ENCODE assay signal across 19 cellular contexts in the genomic region with DNA sequence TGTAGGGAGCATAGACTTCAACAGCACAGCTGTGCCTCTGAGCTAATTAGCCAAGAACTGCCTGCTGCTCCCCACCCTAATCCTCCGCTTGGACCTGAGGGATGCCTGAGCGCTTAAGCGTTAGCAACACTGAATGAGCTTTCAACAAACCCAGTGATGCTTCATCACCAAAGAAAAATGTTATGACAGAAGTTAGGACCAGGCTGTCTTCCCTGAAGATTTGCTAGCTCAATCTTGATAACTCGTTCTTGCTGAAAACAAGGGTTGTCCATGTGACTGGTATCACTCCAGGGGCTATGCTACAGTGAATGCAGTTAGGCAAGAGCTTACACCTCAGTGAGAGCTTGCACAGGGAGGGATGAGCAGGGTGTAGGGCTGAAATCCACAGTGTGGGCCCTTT.
DNase-seq lines count a peak whose midpoint lies in the region; ATAC-seq and TF ChIP-seq lines count a peak whose summit lies in the region.
"Had no signal": no experiment of that assay in that cellular context is flagged by ENCODE, and none has a peak within 500 bp of the region (broad histone marks: within the 10 kb centered on the region; RNA-seq: fewer than 3 reads in every experiment).

No MANE protein-coding gene starts in this region.

- H3K27me3 Mint-ChIP-seq in stimulated activated naive B cell treated with anti-CD40 and anti-IgM and Interleukin-4, amounts not matched to agents 10 μg/mL and 1 μg/mL and 100 μg/mL, for 72 hours, result peaks cover 8 to 16% of the 10 kb centered on the region in 2 donors

- no peaks in the 10 kb centered on the region for H3K4me1 Mint-ChIP-seq in stimulated activated naive B cell treated with anti-CD40 and anti-IgM and Interleukin-4, amounts not matched to agents 10 μg/mL and 1 μg/mL and 100 μg/mL, for 72 hours
- H3K4me1 Mint-ChIP-seq: naive thymus-derived CD8-positive, alpha-beta T cell had no signal

- H3K4me1 ChIP-seq in esophagus muscularis mucosa, result no peaks in the 10 kb centered on the region
- H3K4me1 ChIP-seq: tibial artery had no signal

- H3K4me3 Mint-ChIP-seq in stimulated activated naive B cell treated with anti-CD40 and anti-IgM and Interleukin-4, amounts not matched to agents 10 μg/mL and 1 μg/mL and 100 μg/mL, for 72 hours, result no peak overlapping the region
- H3K4me3 Mint-ChIP-seq: activated T-cell treated with anti-CD3 and anti-CD28 coated beads, Interleukin-2, amount 50 U/mL, for 72 hours; naive thymus-derived CD8-positive, alpha-beta T cell had no signal

- H4K20me1 ChIP-seq in neural cell (ENCODE audit: insufficient read depth), result no peaks in the 10 kb centered on the region

- intact Hi-C loops in esophagus muscularis mucosa (cut with DNase I), result no loop called here

- no peaks in the 10 kb centered on the region for H3K79me2 ChIP-seq in neural cell (replicated peaks; ENCODE audit: insufficient read depth, low read length)

- no peaks in the 10 kb centered on the region for H3F3A ChIP-seq in neural cell (ENCODE audit: insufficient read depth, low read length, poor library complexity, severe bottlenecking)

- H3K36me3 Mint-ChIP-seq in stimulated activated naive B cell treated with anti-CD40 and anti-IgM and Interleukin-4, amounts not matched to agents 10 μg/mL and 1 μg/mL and 100 μg/mL, for 72 hours, result no peaks in the 10 kb centered on the region

- H3K9ac ChIP-seq in neural cell (ENCODE audit: low read length), result no peak overlapping the region

- TF ChIP-seq EP300 in esophagus muscularis mucosa (IDR thresholded peaks at IDR 0.05), result no peak
- peak; percentile 22 for TF ChIP-seq EP300 in neural cell (conservative IDR thresholded peaks at IDR 0.05; ENCODE audit: poor library complexity, severe bottlenecking)

- TF ChIP-seq RAD21 in neural cell (conservative IDR thresholded peaks at IDR 0.05), result no peak

- H3K9me2 ChIP-seq in neural cell (ENCODE audit: insufficient read depth, low read length), result no peaks in the 10 kb centered on the region

- H3K36me3 ChIP-seq in esophagus muscularis mucosa (no peaks in the 10 kb centered on the region), neural cell (ENCODE audit: insufficient read depth, low read length) (no peaks in the 10 kb centered on the region)
- H3K36me3 ChIP-seq: ovary, tibial artery had no signal

- peaks cover 11 to 13% of the 10 kb centered on the region in 2 donors for H3K9me3 Mint-ChIP-seq in stimulated activated naive B cell treated with anti-CD40 and anti-IgM and Interleukin-4, amounts not matched to agents 10 μg/mL and 1 μg/mL and 100 μg/mL, for 72 hours

- H3K4me3 ChIP-seq in esophagus muscularis mucosa (no peak overlapping the region), neural cell (ENCODE audit: low read length) (no peak overlapping the region)
- H3K4me3 ChIP-seq: K562, ovary, skin epidermis, tibial artery had no signal

- H3K9me3 ChIP-seq in esophagus muscularis mucosa, result peaks cover 0 to 13% (median 6%) of the 10 kb centered on the region in 4 donors
- no peaks in the 10 kb centered on the region for H3K9me3 ChIP-seq in neural cell (ENCODE audit: low read length)
- H3K9me3 ChIP-seq: ovary had no signal

- TF ChIP-seq POLR2A in esophagus muscularis mucosa (IDR thresholded peaks at IDR 0.05; ENCODE audit: low read depth), result no peak

- H3K27ac ChIP-seq in esophagus muscularis mucosa (replicated peaks in 1 of 4), result no peak overlapping the region
- no peak overlapping the region for H3K27ac ChIP-seq in neural cell (ENCODE audit: low read length)
- H3K27ac ChIP-seq: ovary, skin epidermis, tibial artery had no signal

- no peak for TF ChIP-seq CTCF in esophagus muscularis mucosa (IDR thresholded peaks at IDR 0.05)
- no peak for TF ChIP-seq CTCF in neural cell (IDR thresholded peaks at IDR 0.05; ENCODE audit: poor library complexity, severe bottlenecking)

- H2AFZ ChIP-seq in neural cell (ENCODE audit: low read depth, low read length), result no peak overlapping the region

- H3K4me2 ChIP-seq in neural cell (ENCODE audit: low read length), result no peak overlapping the region

- DNase-seq in EH (ENCODE audit: low read depth) (peak; percentile 60), NCI-H524 (lab: John Stamatoyannopoulos, UW) (peak; percentile 32 to 82), esophagus muscularis mucosa (ENCODE audit: extremely low spot score) (peak; percentile 74), SK-N-DZ (ENCODE audit: low spot score) (no peak)
- DNase-seq in stimulated activated naive B cell treated with anti-CD40 and anti-IgM and Interleukin-4, amounts not matched to agents 10 μg/mL and 1 μg/mL and 100 μg/mL, for 72 hours, result no peak
- DNase-seq: activated CD4-positive, CD25-positive, alpha-beta regulatory T cell treated with anti-CD3 and anti-CD28 coated beads, Interleukin-2, amount 50 U/mL, for 72 hours; activated naive CD4-positive, alpha-beta T cell treated with anti-CD3 and anti-CD28 coated beads, Interleukin-2, amount 50 U/mL, for 16 hours; activated T-cell treated with anti-CD3 and anti-CD28 coated beads, Interleukin-2, amount 50 U/mL, for 72 hours; mesendoderm; naive thymus-derived CD8-positive, alpha-beta T cell; NCI-H2227 treated with DMSO at 0.1 percent for 48 hours; ovary; stimulated activated naive CD4-positive, alpha-beta T cell treated with Interleukin-2 at 50 U/mL for 16 hours; tibial artery had no signal

- H3K27ac Mint-ChIP-seq in stimulated activated naive B cell treated with anti-CD40 and anti-IgM and Interleukin-4, amounts not matched to agents 10 μg/mL and 1 μg/mL and 100 μg/mL, for 72 hours, result no peak overlapping the region
- H3K27ac Mint-ChIP-seq: activated T-cell treated with anti-CD3 and anti-CD28 coated beads, Interleukin-2, amount 50 U/mL, for 72 hours; naive thymus-derived CD8-positive, alpha-beta T cell had no signal

- 78% methylated on average over 4 of the region's 4 CpGs for WGBS in esophagus muscularis mucosa

- peaks cover 0 to 6% (median 0%) of the 10 kb centered on the region in 4 donors for H3K27me3 ChIP-seq in esophagus muscularis mucosa
- no peaks in the 10 kb centered on the region for H3K27me3 ChIP-seq in neural cell (ENCODE audit: insufficient read depth, low read depth, low read length)
- H3K27me3 ChIP-seq: ovary, tibial artery had no signal

- ATAC-seq in HG02678 (IDR thresholded peaks at IDR 0.05; ENCODE audit: unreplicated experiment) (no peak), HG02852 (IDR thresholded peaks at IDR 0.05; ENCODE audit: unreplicated experiment) (no peak)
- ATAC-seq in stimulated activated naive B cell treated with anti-CD40 and anti-IgM and Interleukin-4, amounts not matched to agents 10 μg/mL and 1 μg/mL and 100 μg/mL, for 72 hours (replicated peaks), result no peak
- ATAC-seq: activated T-cell treated with anti-CD3 and anti-CD28 coated beads, Interleukin-2, amount 50 U/mL, for 72 hours; K562; naive thymus-derived CD8-positive, alpha-beta T cell had no signal

TF ChIP-seq in neural cell, 6 proteins besides CTCF, POLR2A, EP300 and RAD21:
- TF ChIP-seq MXI1 (conservative IDR thresholded peaks at IDR 0.05; ENCODE audit: poor library complexity, severe bottlenecking), result no peak
- TF ChIP-seq REST (IDR thresholded peaks at IDR 0.05; ENCODE audit: borderline replicate concordance), result no peak
- peak; percentile 52 for TF ChIP-seq POLR2AphosphoS5 (IDR thresholded peaks at IDR 0.05)
- no peak for TF ChIP-seq TAF1 (IDR thresholded peaks at IDR 0.05; ENCODE audit: low read depth)

Comparison
In these comparisons a context has a peak if more than half of its experiments do, and no peak if none do; other contexts are left out.
1. DNase-seq: peak in EH (single experiment), NCI-H524 (2 of 2) and esophagus muscularis mucosa (single experiment); none in stimulated activated naive B cell treated with anti-CD40 and anti-IgM and Interleukin-4, amounts not matched to agents 10 μg/mL and 1 μg/mL and 100 μg/mL, for 72 hours (single experiment) and SK-N-DZ (single experiment).